In the genomic region with DNA sequence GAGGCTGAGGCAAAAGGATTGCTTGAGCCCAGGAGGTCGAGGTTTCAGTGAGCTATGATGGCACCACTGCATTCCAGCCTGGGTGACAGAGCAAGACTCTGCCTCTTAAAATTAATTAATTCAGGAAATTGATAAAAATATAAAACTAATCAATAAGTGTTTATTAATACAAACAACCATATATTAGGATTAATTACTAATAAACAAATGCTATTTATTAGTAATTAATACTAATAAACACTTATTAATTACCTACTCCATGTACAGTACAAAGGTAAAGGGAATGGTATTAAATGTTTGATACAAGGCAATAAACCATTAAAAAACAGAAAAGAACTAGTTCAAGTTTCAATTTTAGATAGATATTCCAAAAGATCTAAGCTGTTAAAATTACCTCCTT, we compare ENCODE assay signal across 36 cellular contexts.
"Had no signal": no experiment of that assay in that cellular context is flagged by ENCODE, and none has a peak within 500 bp of the region (broad histone marks: within the 10 kb centered on the region; RNA-seq: fewer than 3 reads in every experiment).

No MANE protein-coding gene starts in this region.

- H3K27me3 ChIP-seq: MG63 had no signal

- H3K9me3 ChIP-seq: MG63 had no signal

- H3K4me3 ChIP-seq: MG63 had no signal

- DNase-seq: Karpas-422, Kasumi-1, MG63, MM.1S, MV-4-11, NCI-H1048, NCI-H1092, NCI-H1092 treated with DMSO at 0.1 percent for 48 hours, NCI-H1105, NCI-H1105 treated with DMSO at 0.1 percent for 48 hours, NCI-H1417, NCI-H1417 treated with DMSO at 0.1 percent for 48 hours, NCI-H1436, NCI-H1436 treated with DMSO at 0.1 percent for 48 hours, NCI-H146, NCI-H1694, NCI-H1694 treated with DMSO at 0.1 percent for 48 hours, NCI-H187, NCI-H187 treated with DMSO at 0.1 percent for 48 hours, NCI-H1930, NCI-H2029, NCI-H2029 treated with DMSO at 0.1 percent for 48 hours, NCI-H2081, NCI-H2081 treated with DMSO at 0.1 percent for 48 hours, NCI-H2107, NCI-H2171, NCI-H2171 treated with DMSO at 0.1 percent for 48 hours, NCI-H2227 treated with DMSO at 0.1 percent for 48 hours, NCI-H226, NCI-H345, NCI-H446, NCI-H446 treated with DMSO at 0.1 percent for 48 hours, NCI-H510A, NCI-H510A treated with DMSO at 0.1 percent for 48 hours, NCI-H524, NCI-H524 treated with DMSO at 0.1 percent for 48 hours had no signal
